ENCODE assay signal across 17 cellular contexts in the genomic region with DNA sequence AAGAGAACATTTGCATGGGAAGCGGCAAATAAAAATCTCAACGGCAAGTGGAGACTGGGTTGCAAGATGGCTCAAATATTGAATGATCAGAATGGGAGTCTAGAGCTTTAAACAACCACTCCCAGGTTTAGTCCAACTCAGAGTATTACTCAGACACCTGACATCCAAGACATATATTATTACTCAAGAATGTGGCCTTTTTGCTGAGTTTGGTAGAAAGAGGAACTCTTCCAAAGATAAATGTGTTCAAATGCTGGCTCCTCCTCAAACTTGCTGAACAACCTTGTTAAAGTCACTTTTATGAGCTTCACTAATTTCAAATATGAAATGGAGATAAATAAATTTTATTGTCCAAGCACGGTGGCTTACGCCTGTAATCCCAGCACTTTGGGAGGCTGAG.
"Had no signal": no experiment of that assay in that cellular context is flagged by ENCODE, and none has a peak within 500 bp of the region (broad histone marks: within the 10 kb centered on the region; RNA-seq: fewer than 3 reads in every experiment).

No MANE protein-coding gene starts in this region.

- H3K27ac ChIP-seq: hepatocyte, neutrophil, psoas muscle, right lobe of liver, tibial artery, upper lobe of left lung had no signal

- DNase-seq: effector memory CD8-positive, alpha-beta T cell; foreskin melanocyte; head of caudate nucleus; kidney glomerular epithelial cell; mucosa of descending colon; naive thymus-derived CD8-positive, alpha-beta T cell; psoas muscle; retina; right lobe of liver; stimulated activated CD4-positive, alpha-beta T cell treated with anti-CD3 and anti-CD28 coated beads, Interleukin-4, amount 100 ng/mL, for 24 hours; tibial artery; upper lobe of left lung had no signal

- H3K4me1 Mint-ChIP-seq: naive thymus-derived CD8-positive, alpha-beta T cell; stimulated activated memory B cell treated with anti-CD40 and anti-IgM and Interleukin-4, amounts not matched to agents 10 μg/mL and 1 μg/mL and 100 μg/mL, for 72 hours had no signal

- H3K27me3 Mint-ChIP-seq: dendritic cell treated with granulocyte-macrophage colony-stimulating factor and Interleukin-4, amounts not matched to agents 40 ng/mL and 50 ng/mL, for 4 days; effector memory CD8-positive, alpha-beta T cell; naive thymus-derived CD8-positive, alpha-beta T cell; stimulated activated memory B cell treated with anti-CD40 and anti-IgM and Interleukin-4, amounts not matched to agents 10 μg/mL and 1 μg/mL and 100 μg/mL, for 72 hours; stimulated activated naive CD8-positive, alpha-beta T cell treated with anti-CD3 and anti-CD28 coated beads, Interleukin-15, Interleukin-2, amounts not matched to agents 100 ng/mL and 50 ng/mL, for 24 hours had no signal

- H3K4me3 Mint-ChIP-seq: dendritic cell treated with granulocyte-macrophage colony-stimulating factor and Interleukin-4, amounts not matched to agents 40 ng/mL and 50 ng/mL, for 4 days; effector memory CD8-positive, alpha-beta T cell; naive thymus-derived CD8-positive, alpha-beta T cell; stimulated activated memory B cell treated with anti-CD40 and anti-IgM and Interleukin-4, amounts not matched to agents 10 μg/mL and 1 μg/mL and 100 μg/mL, for 72 hours; stimulated activated naive CD8-positive, alpha-beta T cell treated with anti-CD3 and anti-CD28 coated beads, Interleukin-15, Interleukin-2, amounts not matched to agents 100 ng/mL and 50 ng/mL, for 24 hours had no signal

- H3K9me3 Mint-ChIP-seq: effector memory CD8-positive, alpha-beta T cell; stimulated activated naive CD8-positive, alpha-beta T cell treated with anti-CD3 and anti-CD28 coated beads, Interleukin-15, Interleukin-2, amounts not matched to agents 100 ng/mL and 50 ng/mL, for 24 hours had no signal

- H3K36me3 ChIP-seq: neutrophil, right lobe of liver, tibial artery, upper lobe of left lung had no signal

- H3K4me3 ChIP-seq: hepatocyte, mucosa of descending colon, psoas muscle, right lobe of liver, tibial artery, upper lobe of left lung had no signal

- H3K9me3 ChIP-seq: neutrophil, psoas muscle, right lobe of liver, tibial artery, upper lobe of left lung had no signal

- H3K27ac Mint-ChIP-seq: dendritic cell treated with granulocyte-macrophage colony-stimulating factor and Interleukin-4, amounts not matched to agents 40 ng/mL and 50 ng/mL, for 4 days; effector memory CD8-positive, alpha-beta T cell; naive thymus-derived CD8-positive, alpha-beta T cell; stimulated activated memory B cell treated with anti-CD40 and anti-IgM and Interleukin-4, amounts not matched to agents 10 μg/mL and 1 μg/mL and 100 μg/mL, for 72 hours; stimulated activated naive CD8-positive, alpha-beta T cell treated with anti-CD3 and anti-CD28 coated beads, Interleukin-15, Interleukin-2, amounts not matched to agents 100 ng/mL and 50 ng/mL, for 24 hours had no signal

- H3K27me3 ChIP-seq: hepatocyte, neutrophil, right lobe of liver, tibial artery, upper lobe of left lung had no signal

- H3K36me3 Mint-ChIP-seq: naive thymus-derived CD8-positive, alpha-beta T cell had no signal

- H3K4me1 ChIP-seq: psoas muscle, tibial artery, upper lobe of left lung had no signal
